29 cellular contexts compared by ENCODE assay signal in genomic region chr9:114570742-114571141, GRCh38.
"Had no signal": no experiment of that assay in that cellular context is flagged by ENCODE, and none has a peak within 500 bp of the region (broad histone marks: within the 10 kb centered on the region; RNA-seq: fewer than 3 reads in every experiment).

No MANE protein-coding gene starts in this region.

- H3K4me3 ChIP-seq: pancreas, psoas muscle, suprapubic skin, thoracic aorta, thyroid gland, tibial nerve, upper lobe of left lung, vagina had no signal

- H3K4me1 ChIP-seq: pancreas, psoas muscle, suprapubic skin, thyroid gland, tibial nerve, upper lobe of left lung, vagina had no signal

- H3K27ac ChIP-seq: neutrophil, pancreas, psoas muscle, suprapubic skin, thoracic aorta, thyroid gland, tibial nerve, upper lobe of left lung, vagina had no signal

- DNase-seq: naive B cell; naive thymus-derived CD8-positive, alpha-beta T cell; nephron progenitor cell; nucleus accumbens; posterior cingulate gyrus; psoas muscle; right cardiac atrium; small intestine; stimulated activated CD4-positive, alpha-beta T cell treated with anti-CD3 and anti-CD28 coated beads, Interleukin-15, amount 100 ng/mL, for 24 hours; stimulated activated CD4-positive, alpha-beta T cell treated with anti-CD3 and anti-CD28 coated beads, Interleukin-2, amount 100 ng/mL, for 24 hours; stimulated activated CD4-positive, alpha-beta T cell treated with anti-CD3 and anti-CD28 coated beads, Interleukin-2, amount 100 ng/mL, for 48 hours; stimulated activated CD4-positive, alpha-beta T cell treated with anti-CD3 and anti-CD28 coated beads, Interleukin-4, amount 100 ng/mL, for 24 hours; stimulated activated naive CD4-positive, alpha-beta T cell; stimulated activated naive CD8-positive, alpha-beta T cell treated with anti-CD3 and anti-CD28 coated beads, Interleukin-15, amount 100 ng/mL, for 72 hours; stimulated activated naive CD8-positive, alpha-beta T cell treated with anti-CD3 and anti-CD28 coated beads, Interleukin-15, Interleukin-2, amounts not matched to agents 100 U/mL and 50 U/mL, for 24 hours; substantia nigra; trophoblast cell; upper lobe of left lung had no signal

- H3K27me3 ChIP-seq: neutrophil, pancreas, suprapubic skin, thyroid gland, tibial nerve, upper lobe of left lung, vagina had no signal

- H3K9me3 ChIP-seq: neutrophil, pancreas, psoas muscle, suprapubic skin, thoracic aorta, thyroid gland, upper lobe of left lung, vagina had no signal

- ATAC-seq: naive thymus-derived CD8-positive, alpha-beta T cell; natural killer cell treated with Interleukin-12 subunit alpha and Interleukin-12 subunit beta and Interleukin-15 and Interleukin-18, amount 100 ng/mL, for 72 hours; psoas muscle; right cardiac atrium; sciatic nerve; stimulated activated effector memory CD8-positive, alpha-beta T cell treated with anti-CD3 and anti-CD28 coated beads, Interleukin-12 subunit alpha, Interleukin-12 subunit beta, amount 100 ng/mL, for 72 hours; stimulated activated naive CD8-positive, alpha-beta T cell treated with anti-CD3 and anti-CD28 coated beads, Interleukin-15, amount 100 ng/mL, for 72 hours; stimulated activated naive CD8-positive, alpha-beta T cell treated with anti-CD3 and anti-CD28 coated beads, Interleukin-15, Interleukin-2, amounts not matched to agents 100 U/mL and 50 U/mL, for 24 hours had no signal

- FAIRE-seq: pancreas, small intestine, urothelium cell line had no signal

- H3K36me3 ChIP-seq: neutrophil, pancreas, suprapubic skin, thoracic aorta, thyroid gland, tibial nerve, upper lobe of left lung, vagina had no signal
